Comparison of ENCODE assay signal across 14 cellular contexts in the genomic region with DNA sequence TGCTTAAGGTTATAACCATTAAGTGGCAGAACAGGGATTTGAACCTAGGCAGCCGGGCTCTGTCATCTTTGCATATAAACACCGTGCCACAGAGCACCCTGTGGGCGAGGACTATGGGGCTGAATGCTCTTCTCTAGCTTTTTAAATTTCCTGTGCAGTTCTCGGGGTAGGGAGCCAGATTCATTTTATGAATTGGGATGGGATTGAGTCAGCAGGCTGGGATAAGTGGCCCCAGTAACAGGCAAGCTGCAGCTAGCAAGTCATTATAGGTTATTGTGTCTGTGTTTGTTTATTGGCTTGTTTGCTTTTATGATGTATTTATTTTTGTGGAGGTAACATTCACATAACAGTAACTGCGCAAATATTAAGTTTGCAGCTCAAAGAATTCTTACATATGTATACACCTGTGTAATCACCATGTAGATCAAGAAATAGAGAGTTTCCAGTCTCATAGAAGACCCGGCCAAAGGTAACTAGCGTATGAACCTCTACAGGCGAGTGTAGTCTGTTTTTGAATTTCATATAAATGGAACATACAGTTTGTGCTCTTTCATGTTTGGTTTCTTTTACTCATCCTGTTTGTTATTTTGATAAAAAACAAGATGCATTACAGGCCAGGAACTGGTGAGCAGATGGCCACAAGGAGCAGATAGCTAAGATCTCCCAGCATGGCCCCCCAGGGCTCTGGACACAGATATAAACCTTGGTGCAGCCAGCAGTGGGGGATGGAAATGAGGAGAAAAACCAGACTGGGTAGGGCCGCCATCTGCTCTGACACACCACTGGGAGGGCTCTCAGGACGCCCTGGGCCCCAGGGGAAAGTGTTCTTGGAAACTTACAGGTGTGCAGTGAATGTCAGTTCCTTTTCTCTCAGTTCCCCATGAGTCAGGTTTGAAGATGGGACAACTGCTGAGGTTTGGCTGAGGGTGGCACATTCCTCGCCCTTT. TPM values are rescaled to one million over a fixed set of nuclear protein-coding genes. Genes with fewer than 3 reads are reported as not detected.
DNase-seq lines count a peak whose midpoint lies in the region; ATAC-seq and TF ChIP-seq lines count a peak whose summit lies in the region.
"Had no signal": no experiment of that assay in that cellular context is flagged by ENCODE, and none has a peak within 500 bp of the region (broad histone marks: within the 10 kb centered on the region; RNA-seq: fewer than 3 reads in every experiment).

No MANE protein-coding gene starts in this region.

- CTCF ChIA-PET in activated CD4-positive, alpha-beta T cell treated with anti-CD3 and anti-CD28 coated beads for 36 hours (lab: Charles Lee) = interaction anchor here (1.1 to 2.3 kb wide), 4 partner anchors 12 to 1134 kb away, joined by 3 to 9 read pairs (median 3); no protein-coding TSS in a partner anchor

- H3K9me3 ChIP-seq in gastrocnemius medialis = no peaks in the 10 kb centered on the region
- H3K9me3 ChIP-seq: esophagus muscularis mucosa, upper lobe of right lung had no signal

- no peaks in the 10 kb centered on the region for H3K9me3 Mint-ChIP-seq in activated CD4-positive, alpha-beta T cell treated with anti-CD3 and anti-CD28 coated beads for 36 hours (ENCODE audit: low read depth)
- H3K9me3 Mint-ChIP-seq: activated CD4-positive, alpha-beta T cell treated with anti-CD3 and anti-CD28 coated beads, Interleukin-2, amount 10 ng/mL, durations not matched to agents 7 days and 5 days had no signal

- no peaks in the 10 kb centered on the region for H3K4me1 ChIP-seq in gastrocnemius medialis
- H3K4me1 ChIP-seq: esophagus muscularis mucosa, upper lobe of right lung had no signal

- no peaks in the 10 kb centered on the region for H3K36me3 Mint-ChIP-seq in activated CD4-positive, alpha-beta T cell treated with anti-CD3 and anti-CD28 coated beads for 36 hours (ENCODE audit: low read depth)

- no peaks in the 10 kb centered on the region for H3K36me3 ChIP-seq in gastrocnemius medialis
- H3K36me3 ChIP-seq: esophagus muscularis mucosa, upper lobe of right lung had no signal

- no peaks in the 10 kb centered on the region for H3K27me3 ChIP-seq in gastrocnemius medialis
- H3K27me3 ChIP-seq: esophagus muscularis mucosa had no signal

- TF ChIP-seq POLR2A in gastrocnemius medialis (IDR thresholded peaks at IDR 0.05) = no peak

- H3K4me1 Mint-ChIP-seq in activated CD4-positive, alpha-beta T cell treated with anti-CD3 and anti-CD28 coated beads for 36 hours = no peaks in the 10 kb centered on the region
- H3K4me1 Mint-ChIP-seq: B cell had no signal

- no peak overlapping the region for H3K27ac ChIP-seq in gastrocnemius medialis
- H3K27ac ChIP-seq: esophagus muscularis mucosa, upper lobe of right lung had no signal

- H3K27me3 Mint-ChIP-seq in activated CD4-positive, alpha-beta T cell treated with anti-CD3 and anti-CD28 coated beads for 36 hours = peaks cover 2% of the 10 kb centered on the region

- POLR2A ChIA-PET in activated CD4-positive, alpha-beta T cell treated with anti-CD3 and anti-CD28 coated beads for 36 hours (lab: Charles Lee) = interaction anchor here (0.5 kb wide), 1 partner anchor 584 kb away, joined by 3 read pairs; no protein-coding TSS in a partner anchor

- DNase-seq in COR-L47 (lab: John Stamatoyannopoulos, UW) = peak; percentile 11
- peak; percentile 64 for DNase-seq in NCI-H345 (lab: John Stamatoyannopoulos, UW)
- DNase-seq in cerebellar cortex (ENCODE audit: low spot score) = peak; percentile 72
- no peak for DNase-seq in gastrocnemius medialis
- DNase-seq in 8988T = no peak
- no peak for DNase-seq in activated CD4-positive, alpha-beta T cell treated with anti-CD3 and anti-CD28 coated beads for 36 hours
- DNase-seq: activated CD4-positive, alpha-beta T cell treated with anti-CD3 and anti-CD28 coated beads, Interleukin-2, amount 10 ng/mL, durations not matched to agents 7 days and 5 days; activated effector memory CD4-positive, alpha-beta T cell treated with anti-CD3 and anti-CD28 coated beads, Interleukin-2, amount 50 U/mL, for 16 hours; central memory CD4-positive, alpha-beta T cell; upper lobe of right lung had no signal

- H3K27ac Mint-ChIP-seq in activated CD4-positive, alpha-beta T cell treated with anti-CD3 and anti-CD28 coated beads for 36 hours = no peak overlapping the region
- H3K27ac Mint-ChIP-seq: activated CD4-positive, alpha-beta T cell treated with anti-CD3 and anti-CD28 coated beads, Interleukin-2, amount 10 ng/mL, durations not matched to agents 7 days and 5 days; B cell had no signal

- in situ Hi-C loops in gastrocnemius medialis (cut with MboI; ENCODE audit: low sequenced_read_pairs in 4 of 4) = no loop called here

- no peak for TF ChIP-seq CTCF in gastrocnemius medialis (IDR thresholded peaks at IDR 0.05 in 4 of 5, conservative IDR thresholded peaks at IDR 0.05 in 1 of 5)

- intact Hi-C loops in gastrocnemius medialis (cut with DNase I; ENCODE audit: low total_unique reads) = no loop called here
- intact Hi-C loops in activated CD4-positive, alpha-beta T cell treated with anti-CD3 and anti-CD28 coated beads for 36 hours (cut with DNase I, micrococcal nuclease) = no loop called here

- H3K4me3 Mint-ChIP-seq in activated CD4-positive, alpha-beta T cell treated with anti-CD3 and anti-CD28 coated beads for 36 hours = no peak overlapping the region
- H3K4me3 Mint-ChIP-seq: activated CD4-positive, alpha-beta T cell treated with anti-CD3 and anti-CD28 coated beads, Interleukin-2, amount 10 ng/mL, durations not matched to agents 7 days and 5 days; B cell had no signal

- H3K4me3 ChIP-seq in gastrocnemius medialis = no peak overlapping the region
- H3K4me3 ChIP-seq: esophagus muscularis mucosa, upper lobe of right lung had no signal

- ATAC-seq in GM21529 (IDR thresholded peaks at IDR 0.05; ENCODE audit: unreplicated experiment) (peak; percentile 66), gastrocnemius medialis (no peak), GM21367 (IDR thresholded peaks at IDR 0.05; ENCODE audit: unreplicated experiment) (no peak)
- ATAC-seq in activated CD4-positive, alpha-beta T cell treated with anti-CD3 and anti-CD28 coated beads for 36 hours = no peak
- ATAC-seq: upper lobe of right lung had no signal

RNA-seq across cellular contexts. Expression of a gene that starts 49.2 kb away (rescaled TPM):
- 10 to 100 TPM in 1 of 4 donors, 1 to 10 TPM in 3; 4.0 to 12.7 (median 7.3) TPM for total RNA-seq in gastrocnemius medialis
- total RNA-seq in activated CD4-positive, alpha-beta T cell treated with anti-CD3 and anti-CD28 coated beads for 36 hours = 10 to 100 TPM in 1 of 2 experiments, 1 to 10 TPM in 1; 8.6 to 11.3 TPM

Comparison
In these comparisons a context has a peak if more than half of its experiments do, and no peak if none do; other contexts are left out.
1. DNase-seq: peak in COR-L47 (single experiment), NCI-H345 (single experiment) and cerebellar cortex (single experiment); none in gastrocnemius medialis (0 of 2), 8988T (single experiment) and activated CD4-positive, alpha-beta T cell treated with anti-CD3 and anti-CD28 coated beads for 36 hours (single experiment).